Comparison of ENCODE assay signal across 8 cellular contexts in genomic region chr1:31065310-31066217, GRCh38. TPM values are rescaled to one million over a fixed set of nuclear protein-coding genes. Genes with fewer than 3 reads are reported as not detected.
DNase-seq lines count a peak whose midpoint lies in the region; TF ChIP-seq lines count a peak whose summit lies in the region.

PUM1 (minus strand) TSS chr1:31065717; CDS start chr1:31059566, 6,151 bp downstream.

- peak within 1 kb of the TSS; percentile 93 for H2AFZ ChIP-seq in neural cell (ENCODE audit: low read depth, low read length)

- peaks cover 24 to 42% (median 36%) of the 10 kb centered on the region in 4 donors for H3K4me1 ChIP-seq in stomach

- H3K9ac ChIP-seq in neural cell (ENCODE audit: low read length): peak within 1 kb of the TSS; percentile 96

- H3K9me3 ChIP-seq in neural cell (ENCODE audit: low read length) (no peaks in the 10 kb centered on the region), stomach (no peaks in the 10 kb centered on the region)

- 0 to 3% (median 1%) methylated on average over 30 to 72 of the region's 72 CpGs for WGBS in stomach, 5 donors

- TF ChIP-seq CTCF in neural cell (IDR thresholded peaks at IDR 0.05; ENCODE audit: poor library complexity, severe bottlenecking) (peak; percentile 37), stomach (IDR thresholded peaks at IDR 0.05) (peak in 4 of 7 experiments; percentile 6 to 30 (median 16))

- TF ChIP-seq EP300 in neural cell (conservative IDR thresholded peaks at IDR 0.05; ENCODE audit: poor library complexity, severe bottlenecking): peak; percentile 81
- no peak for TF ChIP-seq EP300 in stomach (IDR thresholded peaks at IDR 0.05)

- intact Hi-C loops in stomach (cut with DNase I; ENCODE audit: low total_unique reads): no loop called here

- H3K4me3 ChIP-seq in H7 (ENCODE audit: insufficient read depth, low read depth, low read length) (peak within 1 kb of the TSS; percentile 92), neural cell (ENCODE audit: low read length) (peak within 1 kb of the TSS; percentile 75), stomach (peak within 1 kb of the TSS; percentile 58 to 76 (median 68))

- TF ChIP-seq RAD21 in neural cell (conservative IDR thresholded peaks at IDR 0.05): peak; percentile 37

- H3K27ac ChIP-seq in neural cell (ENCODE audit: low read length) (peak within 1 kb of the TSS; percentile 98), stomach (peak within 1 kb of the TSS; percentile 93 to 96 (median 96))

- peaks cover 16% of the 10 kb centered on the region for H4K20me1 ChIP-seq in neural cell (ENCODE audit: insufficient read depth)

- H3K79me2 ChIP-seq in neural cell (replicated peaks; ENCODE audit: insufficient read depth, low read length): peaks cover 46% of the 10 kb centered on the region

- H3K27me3 ChIP-seq in H7 (ENCODE audit: control insufficient read depth, insufficient read depth, low read length) (no peaks in the 10 kb centered on the region), neural cell (ENCODE audit: insufficient read depth, low read depth, low read length) (no peaks in the 10 kb centered on the region), stomach (no peaks in the 10 kb centered on the region)

- H3K4me2 ChIP-seq in neural cell (ENCODE audit: low read length): peak within 1 kb of the TSS; percentile 80

- H3K36me3 ChIP-seq in H7 (replicated peaks; ENCODE audit: control insufficient read depth, insufficient read depth, low read length) (no peaks in the 10 kb centered on the region), neural cell (ENCODE audit: insufficient read depth, low read length) (no peaks in the 10 kb centered on the region), stomach (no peaks in the 10 kb centered on the region)

- no peaks in the 10 kb centered on the region for H3K9me2 ChIP-seq in neural cell (ENCODE audit: insufficient read depth, low read length)

- peak; percentile 99 for DNase-seq in ELR (ENCODE audit: low read depth)
- DNase-seq in H7: peak; percentile 96
- DNase-seq in M059J (ENCODE audit: low read depth): peak; percentile 99
- DNase-seq in SHP77 (lab: John Stamatoyannopoulos, UW): peak; percentile 99 to 100
- DNase-seq in activated effector memory CD4-positive, alpha-beta T cell treated with anti-CD3 and anti-CD28 coated beads, Interleukin-2, amount 50 U/mL, for 16 hours: peak; percentile 100
- peak; percentile 96 for DNase-seq in fibroblast of the conjunctiva (ENCODE audit: low read depth)
- DNase-seq in stomach: peak; percentile 100

- peak in 1 of 4 donors; percentile 15 for TF ChIP-seq POLR2A in stomach (IDR thresholded peaks at IDR 0.05)

- H3F3A ChIP-seq in neural cell (ENCODE audit: insufficient read depth, low read length, poor library complexity, severe bottlenecking): no peaks in the 10 kb centered on the region

TF ChIP-seq in neural cell, 6 proteins besides CTCF, POLR2A, EP300 and RAD21:
- TF ChIP-seq SMC3 (conservative IDR thresholded peaks at IDR 0.05; ENCODE audit: poor library complexity) (peak; percentile 52), POLR2AphosphoS5 (IDR thresholded peaks at IDR 0.05) (peak; percentile 88), REST (IDR thresholded peaks at IDR 0.05; ENCODE audit: borderline replicate concordance) (peak; percentile 97), MXI1 (conservative IDR thresholded peaks at IDR 0.05; ENCODE audit: poor library complexity, severe bottlenecking) (peak; percentile 95), TAF1 (IDR thresholded peaks at IDR 0.05; ENCODE audit: low read depth) (peak; percentile 85), EZH2 (IDR thresholded peaks at IDR 0.05; ENCODE audit: borderline replicate concordance, insufficient read depth, low read length, poor library complexity, severe bottlenecking) (no peak)

RNA-seq across cellular contexts. Expression of gene PUM1, which starts in this region (rescaled TPM):
- total RNA-seq in H7 (2014; rRNA removed; shearing (Covaris generic)): 105 and 115 TPM in 2 replicates
- total RNA-seq in M059J (2014; rRNA removed; shearing (Covaris generic)): 38.6 and 60.2 TPM in 2 replicates
- 60.8 and 66.3 TPM in 2 replicates for polyA plus RNA-seq in neural cell
- polyA minus RNA-seq in neural cell: 216 and 220 TPM in 2 replicates
- total RNA-seq in stomach: 100 to 1,000 TPM in 2 of 5 donors, 10 to 100 TPM in 3; 69.6 to 126 (median 98.2) TPM
- 10 to 100 TPM; 12.9 to 24.1 (median 15.4) TPM for polyA plus RNA-seq in stomach

Comparison
In these comparisons a context has a peak if more than half of its experiments do, and no peak if none do; other contexts are left out.
1. Peak in every context shown above with its lines: DNase-seq, H3K4me3 ChIP-seq and H3K27ac ChIP-seq.